22 cellular contexts compared by ENCODE assay signal in the genomic region with DNA sequence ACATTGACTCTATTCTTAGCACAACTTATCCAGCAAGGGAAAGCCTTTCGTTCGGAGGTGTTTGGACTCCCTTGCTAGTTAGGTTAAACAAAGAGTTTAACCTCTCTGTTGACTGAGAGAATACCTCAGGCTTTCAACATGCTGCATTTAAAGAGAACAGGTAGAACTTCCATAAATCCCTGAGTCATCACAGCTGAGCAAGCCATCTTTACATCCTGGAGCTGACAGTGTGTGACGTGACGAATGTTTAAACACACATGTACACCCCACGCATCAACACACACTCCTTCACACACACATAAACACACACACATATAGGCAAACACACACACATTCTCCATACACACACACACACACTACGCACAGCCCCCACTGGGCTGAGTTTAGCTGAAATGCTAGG.
DNase-seq lines count a peak whose midpoint lies in the region; ATAC-seq, FAIRE-seq and TF ChIP-seq lines count a peak whose summit lies in the region.
"Had no signal": no experiment of that assay in that cellular context is flagged by ENCODE, and none has a peak within 500 bp of the region (broad histone marks: within the 10 kb centered on the region; RNA-seq: fewer than 3 reads in every experiment).

No MANE protein-coding gene starts in this region.

- H3K36me3 ChIP-seq in Caco-2 (ENCODE audit: control insufficient read depth, insufficient read depth, low read length) (no peaks in the 10 kb centered on the region), PC-3 (ENCODE audit: low read depth, low read length) (no peaks in the 10 kb centered on the region), hepatocyte (replicated peaks; ENCODE audit: insufficient read depth, low read depth) (no peaks in the 10 kb centered on the region), left lung (no peaks in the 10 kb centered on the region)

- no peak overlapping the region; the same call in 1 of the 2 replicates for H2AFZ ChIP-seq in PC-3 (ENCODE audit: low read length)
- no peak overlapping the region for H2AFZ ChIP-seq in hepatocyte
- H2AFZ ChIP-seq: GM23248 had no signal

- H3K27ac ChIP-seq in A549: no peak overlapping the region
- peak overlapping the region; percentile 36 for H3K27ac ChIP-seq in PC-3 (ENCODE audit: low read length)
- H3K27ac ChIP-seq in hepatocyte: peak overlapping the region; percentile 20
- H3K27ac ChIP-seq in left lung: no peak overlapping the region
- H3K27ac ChIP-seq: GM23248, HL-60, KMS-11 had no signal

- H3K36me3 Mint-ChIP-seq in Caco-2 (ENCODE audit: insufficient read depth, unreplicated experiment): peaks cover 5% of the 10 kb centered on the region
- H3K36me3 Mint-ChIP-seq: CD4-positive, alpha-beta memory T cell; IgD-negative memory B cell had no signal

- no peaks in the 10 kb centered on the region for H3K27me3 ChIP-seq in Caco-2 (replicated peaks; ENCODE audit: control insufficient read depth, insufficient read depth, low read length)
- no peaks in the 10 kb centered on the region for H3K27me3 ChIP-seq in PC-3 (ENCODE audit: low read length)
- H3K27me3 ChIP-seq in hepatocyte: no peaks in the 10 kb centered on the region
- H3K27me3 ChIP-seq in left lung: no peaks in the 10 kb centered on the region

- ATAC-seq in A549 (no peak), PC-3 (peak; percentile 51), GM18873 (IDR thresholded peaks at IDR 0.05; ENCODE audit: low FRiP score, unreplicated experiment) (no peak), left lung (no peak)
- ATAC-seq: HCT116 had no signal

- H3F3A ChIP-seq in PC-3 (ENCODE audit: low read length, unreplicated experiment): no peaks in the 10 kb centered on the region

- no peak for FAIRE-seq in A549 (lab: Jason Lieb, UNC)
- FAIRE-seq: D721Med, H54 had no signal

- TF ChIP-seq CTCF in A549 (IDR thresholded peaks at IDR 0.05) (no peak), Caco-2 (IDR thresholded peaks at IDR 0.05; ENCODE audit: insufficient read depth in 1 of 2, low read depth in 1 of 2, low read length in 1 of 2, severe bottlenecking in 1 of 2, unreplicated experiment in 1 of 2) (no peak), PC-3 (conservative IDR thresholded peaks at IDR 0.05; ENCODE audit: low read depth, low read length) (no peak), hepatocyte (IDR thresholded peaks at IDR 0.05; ENCODE audit: poor library complexity) (no peak), left lung (IDR thresholded peaks at IDR 0.05) (no peak)

- no peak overlapping the region for H3K4me3 Mint-ChIP-seq in Caco-2 (ENCODE audit: unreplicated experiment)
- H3K4me3 Mint-ChIP-seq: B cell; CD4-positive, alpha-beta memory T cell; IgD-negative memory B cell had no signal

- H3K9me3 ChIP-seq in A549: no peaks in the 10 kb centered on the region
- no peaks in the 10 kb centered on the region for H3K9me3 ChIP-seq in Caco-2
- no peaks in the 10 kb centered on the region for H3K9me3 ChIP-seq in PC-3 (ENCODE audit: low read length)
- H3K9me3 ChIP-seq in hepatocyte (ENCODE audit: low read depth): no peaks in the 10 kb centered on the region
- no peaks in the 10 kb centered on the region for H3K9me3 ChIP-seq in left lung

- 86% methylated on average over 6 of the region's 6 CpGs for WGBS in A549 (ENCODE audit: missing lambda C conversion rate)
- 58% methylated on average over 6 of the region's 6 CpGs for WGBS in hepatocyte (ENCODE audit: low lambda C conversion rate, missing lambda C conversion rate)

- H3K9me3 Mint-ChIP-seq in Caco-2 (ENCODE audit: unreplicated experiment): no peaks in the 10 kb centered on the region
- H3K9me3 Mint-ChIP-seq: IgD-negative memory B cell had no signal

- peaks cover under 1% of the 10 kb centered on the region for H3K27me3 Mint-ChIP-seq in Caco-2 (ENCODE audit: insufficient read depth, unreplicated experiment)
- H3K27me3 Mint-ChIP-seq: IgD-negative memory B cell had no signal

- peak overlapping the region; percentile 57 for H3K27ac Mint-ChIP-seq in Caco-2 (ENCODE audit: unreplicated experiment)
- H3K27ac Mint-ChIP-seq: B cell; CD4-positive, alpha-beta memory T cell; IgD-negative memory B cell had no signal

- TF ChIP-seq RAD21 in A549 (conservative IDR thresholded peaks at IDR 0.05 in 1 of 2, IDR thresholded peaks at IDR 0.05 in 1 of 2): no peak

- no peaks in the 10 kb centered on the region for H3K4me1 Mint-ChIP-seq in Caco-2 (ENCODE audit: low read depth, unreplicated experiment)
- H3K4me1 Mint-ChIP-seq: B cell; CD4-positive, alpha-beta memory T cell had no signal

- no peaks in the 10 kb centered on the region for H4K20me1 ChIP-seq in PC-3 (ENCODE audit: low read length)
- H4K20me1 ChIP-seq in hepatocyte (ENCODE audit: insufficient read depth, poor library complexity, severe bottlenecking): no peaks in the 10 kb centered on the region

- no peak overlapping the region for H3K4me2 ChIP-seq in A549
- peak overlapping the region; percentile 15; the same call in 1 of the 2 replicates for H3K4me2 ChIP-seq in PC-3 (ENCODE audit: low read length)
- H3K4me2 ChIP-seq in hepatocyte: no peak overlapping the region
- H3K4me2 ChIP-seq: KMS-11 had no signal

- no peak for TF ChIP-seq EP300 in A549 (IDR thresholded peaks at IDR 0.05)

- POLR2A ChIA-PET in A549 (lab: Yijun Ruan, JAX): no interaction called here
- POLR2A ChIA-PET in Caco-2 (lab: Charles Lee): no interaction called here
- POLR2A ChIA-PET in PC-3 (lab: Charles Lee; ENCODE audit: unreplicated experiment): no interaction called here

- DNase-seq in A549 (ENCODE audit: low read depth in 1 of 2, low spot score in 1 of 2) (no peak), Caco-2 (peak in 1 of 2 experiments; percentile 16), PC-3 (peak; percentile 64), hepatocyte (ENCODE audit: low spot score) (no peak), DMS153 treated with DMSO at 0.1 percent for 48 hours (lab: John Stamatoyannopoulos, UW; ENCODE audit: unreplicated experiment) (no peak), OCI-M1 (lab: John Stamatoyannopoulos, UW) (no peak), left lung (no peak)
- DNase-seq: ACHN; C1 segment of cervical spinal cord; CD4-positive, alpha-beta memory T cell; DMS153; DND-41; GDM1; GM23248 had no signal

- H3K9me2 ChIP-seq in PC-3 (replicated peaks; ENCODE audit: low read length) (no peaks in the 10 kb centered on the region), hepatocyte (replicated peaks; ENCODE audit: insufficient read depth) (no peaks in the 10 kb centered on the region)

- BruUV-seq in Caco-2 (replicated peaks; lab: Mats Ljungman, UMichigan) (no TSS peak), PC-3 (replicated peaks; lab: Mats Ljungman, UMichigan) (no TSS peak)

- H3K9ac ChIP-seq in PC-3 (ENCODE audit: low read length): no peak overlapping the region
- H3K9ac ChIP-seq: GM23248, KMS-11 had no signal

- intact Hi-C loops in Caco-2 (cut with micrococcal nuclease; ENCODE audit: unreplicated experiment) (loop anchor here (10.0 kb wide), 1 partner anchor 196 kb away; a partner anchor contains a TSS), PC-3 (cut with micrococcal nuclease) (no loop called here), left lung (cut with DNase I) (no loop called here)

- H3K4me1 ChIP-seq in A549 (0 out of 3 replicates have a peak, but pooled peaks cover 4% of the 10 kb centered on the region), Caco-2 (peaks cover 10% of the 10 kb centered on the region; the same call in 1 of the 2 replicates), PC-3 (ENCODE audit: insufficient read depth, low read length) (peaks cover 18% of the 10 kb centered on the region), hepatocyte (ENCODE audit: insufficient read depth) (peaks cover 3% of the 10 kb centered on the region), left lung (peaks cover 0 to 5% of the 10 kb centered on the region in 2 donors)

- H3K79me2 ChIP-seq in PC-3 (ENCODE audit: low read length) (no peaks in the 10 kb centered on the region), hepatocyte (no peaks in the 10 kb centered on the region)

- H3K4me3 ChIP-seq in A549 (no peak overlapping the region), Caco-2 (ENCODE audit: low read depth, low read length) (no peak overlapping the region), PC-3 (ENCODE audit: low read length) (no peak overlapping the region), hepatocyte (no peak overlapping the region), left lung (no peak overlapping the region)
- H3K4me3 ChIP-seq: GM23248 had no signal

- TF ChIP-seq POLR2A in A549 (IDR thresholded peaks at IDR 0.05; ENCODE audit: low read length): no peak

- CTCF ChIA-PET in A549 (lab: Yijun Ruan, JAX): interaction anchor here (0.5 kb wide), 1 partner anchor 428 kb away, joined by 4 read pairs; no protein-coding TSS in a partner anchor
- CTCF ChIA-PET in Caco-2 (lab: Charles Lee): no interaction called here
- CTCF ChIA-PET in PC-3 (lab: Charles Lee): no interaction called here

TF ChIP-seq in A549, 52 proteins besides CTCF, POLR2A, EP300 and RAD21:
- TF ChIP-seq, protein P1, sequence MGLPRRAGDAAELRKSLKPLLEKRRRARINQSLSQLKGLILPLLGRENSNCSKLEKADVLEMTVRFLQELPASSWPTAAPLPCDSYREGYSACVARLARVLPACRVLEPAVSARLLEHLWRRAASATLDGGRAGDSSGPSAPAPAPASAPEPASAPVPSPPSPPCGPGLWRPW (IDR thresholded peaks at IDR 0.05): no peak
- TF ChIP-seq CHD2 (IDR thresholded peaks at IDR 0.05; ENCODE audit: low read length, partially characterized antibody): no peak
- no peak for TF ChIP-seq EHMT2 (IDR thresholded peaks at IDR 0.05; ENCODE audit: low read depth)
- TF ChIP-seq FOXS1 (CRISPR knock-in tag; IDR thresholded peaks at IDR 0.05): no peak
- TF ChIP-seq HOXB5 (CRISPR knock-in tag; IDR thresholded peaks at IDR 0.05): no peak
- no peak for TF ChIP-seq NFE2L2 (conservative IDR thresholded peaks at IDR 0.05; ENCODE audit: low read length)
- TF ChIP-seq, protein P2, sequence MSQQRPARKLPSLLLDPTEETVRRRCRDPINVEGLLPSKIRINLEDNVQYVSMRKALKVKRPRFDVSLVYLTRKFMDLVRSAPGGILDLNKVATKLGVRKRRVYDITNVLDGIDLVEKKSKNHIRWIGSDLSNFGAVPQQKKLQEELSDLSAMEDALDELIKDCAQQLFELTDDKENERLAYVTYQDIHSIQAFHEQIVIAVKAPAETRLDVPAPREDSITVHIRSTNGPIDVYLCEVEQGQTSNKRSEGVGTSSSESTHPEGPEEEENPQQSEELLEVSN (IDR thresholded peaks at IDR 0.05; ENCODE audit: borderline replicate concordance, low read depth): no peak
- TF ChIP-seq MAFK (IDR thresholded peaks at IDR 0.05; ENCODE audit: partially characterized antibody): peak; percentile 58

Comparison
In these comparisons a context has a peak if more than half of its experiments do, and no peak if none do; other contexts are left out.
1. H3K27ac ChIP-seq: peak in PC-3 (single experiment) and hepatocyte (single experiment); none in A549 (0 of 2) and left lung (0 of 2).